Comparison of ENCODE assay signal across 1 cellular context in the genomic region with DNA sequence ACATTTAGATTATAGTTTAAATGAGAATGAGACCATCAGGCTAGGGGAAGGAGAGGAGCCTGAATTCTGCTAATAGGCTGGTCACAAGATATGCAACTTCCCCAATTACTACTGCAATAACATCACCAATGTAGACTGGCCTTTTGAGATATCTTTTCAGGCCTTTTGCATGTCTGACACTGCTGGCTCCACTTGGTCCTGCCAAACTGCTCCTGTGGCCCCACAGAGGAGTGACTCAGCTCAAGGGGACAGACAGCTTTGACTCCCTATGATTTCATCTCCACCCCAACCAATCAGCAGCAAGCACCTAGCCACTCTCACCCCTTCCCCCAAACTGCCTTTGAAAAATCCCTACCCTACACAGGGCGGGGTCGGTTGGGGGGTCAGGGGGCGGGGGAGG.
TF ChIP-seq lines count a peak whose summit lies in the region.

No MANE protein-coding gene starts in this region.

TF ChIP-seq in GM23338, 12 proteins besides CTCF, POLR2A, EP300 and RAD21 (continued from another document):
- TF ChIP-seq, protein P1, sequence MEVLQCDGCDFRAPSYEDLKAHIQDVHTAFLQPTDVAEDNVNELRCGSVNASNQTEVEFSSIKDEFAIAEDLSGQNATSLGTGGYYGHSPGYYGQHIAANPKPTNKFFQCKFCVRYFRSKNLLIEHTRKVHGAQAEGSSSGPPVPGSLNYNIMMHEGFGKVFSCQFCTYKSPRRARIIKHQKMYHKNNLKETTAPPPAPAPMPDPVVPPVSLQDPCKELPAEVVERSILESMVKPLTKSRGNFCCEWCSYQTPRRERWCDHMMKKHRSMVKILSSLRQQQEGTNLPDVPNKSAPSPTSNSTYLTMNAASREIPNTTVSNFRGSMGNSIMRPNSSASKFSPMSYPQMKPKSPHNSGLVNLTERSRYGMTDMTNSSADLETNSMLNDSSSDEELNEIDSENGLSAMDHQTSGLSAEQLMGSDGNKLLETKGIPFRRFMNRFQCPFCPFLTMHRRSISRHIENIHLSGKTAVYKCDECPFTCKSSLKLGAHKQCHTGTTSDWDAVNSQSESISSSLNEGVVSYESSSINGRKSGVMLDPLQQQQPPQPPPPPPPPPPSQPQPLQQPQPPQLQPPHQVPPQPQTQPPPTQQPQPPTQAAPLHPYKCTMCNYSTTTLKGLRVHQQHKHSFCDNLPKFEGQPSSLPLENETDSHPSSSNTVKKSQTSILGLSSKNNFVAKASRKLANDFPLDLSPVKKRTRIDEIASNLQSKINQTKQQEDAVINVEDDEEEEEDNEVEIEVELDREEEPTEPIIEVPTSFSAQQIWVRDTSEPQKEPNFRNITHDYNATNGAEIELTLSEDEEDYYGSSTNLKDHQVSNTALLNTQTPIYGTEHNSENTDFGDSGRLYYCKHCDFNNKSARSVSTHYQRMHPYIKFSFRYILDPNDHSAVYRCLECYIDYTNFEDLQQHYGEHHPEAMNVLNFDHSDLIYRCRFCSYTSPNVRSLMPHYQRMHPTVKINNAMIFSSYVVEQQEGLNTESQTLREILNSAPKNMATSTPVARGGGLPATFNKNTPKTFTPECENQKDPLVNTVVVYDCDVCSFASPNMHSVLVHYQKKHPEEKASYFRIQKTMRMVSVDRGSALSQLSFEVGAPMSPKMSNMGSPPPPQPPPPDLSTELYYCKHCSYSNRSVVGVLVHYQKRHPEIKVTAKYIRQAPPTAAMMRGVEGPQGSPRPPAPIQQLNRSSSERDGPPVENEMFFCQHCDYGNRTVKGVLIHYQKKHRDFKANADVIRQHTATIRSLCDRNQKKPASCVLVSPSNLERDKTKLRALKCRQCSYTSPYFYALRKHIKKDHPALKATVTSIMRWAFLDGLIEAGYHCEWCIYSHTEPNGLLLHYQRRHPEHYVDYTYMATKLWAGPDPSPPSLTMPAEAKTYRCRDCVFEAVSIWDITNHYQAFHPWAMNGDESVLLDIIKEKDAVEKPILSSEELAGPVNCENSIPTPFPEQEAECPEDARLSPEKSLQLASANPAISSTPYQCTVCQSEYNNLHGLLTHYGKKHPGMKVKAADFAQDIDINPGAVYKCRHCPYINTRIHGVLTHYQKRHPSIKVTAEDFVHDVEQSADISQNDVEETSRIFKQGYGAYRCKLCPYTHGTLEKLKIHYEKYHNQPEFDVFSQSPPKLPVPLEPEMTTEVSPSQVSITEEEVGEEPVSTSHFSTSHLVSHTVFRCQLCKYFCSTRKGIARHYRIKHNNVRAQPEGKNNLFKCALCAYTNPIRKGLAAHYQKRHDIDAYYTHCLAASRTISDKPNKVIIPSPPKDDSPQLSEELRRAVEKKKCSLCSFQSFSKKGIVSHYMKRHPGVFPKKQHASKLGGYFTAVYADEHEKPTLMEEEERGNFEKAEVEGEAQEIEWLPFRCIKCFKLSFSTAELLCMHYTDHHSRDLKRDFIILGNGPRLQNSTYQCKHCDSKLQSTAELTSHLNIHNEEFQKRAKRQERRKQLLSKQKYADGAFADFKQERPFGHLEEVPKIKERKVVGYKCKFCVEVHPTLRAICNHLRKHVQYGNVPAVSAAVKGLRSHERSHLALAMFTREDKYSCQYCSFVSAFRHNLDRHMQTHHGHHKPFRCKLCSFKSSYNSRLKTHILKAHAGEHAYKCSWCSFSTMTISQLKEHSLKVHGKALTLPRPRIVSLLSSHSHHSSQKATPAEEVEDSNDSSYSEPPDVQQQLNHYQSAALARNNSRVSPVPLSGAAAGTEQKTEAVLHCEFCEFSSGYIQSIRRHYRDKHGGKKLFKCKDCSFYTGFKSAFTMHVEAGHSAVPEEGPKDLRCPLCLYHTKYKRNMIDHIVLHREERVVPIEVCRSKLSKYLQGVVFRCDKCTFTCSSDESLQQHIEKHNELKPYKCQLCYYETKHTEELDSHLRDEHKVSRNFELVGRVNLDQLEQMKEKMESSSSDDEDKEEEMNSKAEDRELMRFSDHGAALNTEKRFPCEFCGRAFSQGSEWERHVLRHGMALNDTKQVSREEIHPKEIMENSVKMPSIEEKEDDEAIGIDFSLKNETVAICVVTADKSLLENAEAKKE (CRISPR knock-in tag; IDR thresholded peaks at IDR 0.05): no peak
- TF ChIP-seq, protein P2, sequence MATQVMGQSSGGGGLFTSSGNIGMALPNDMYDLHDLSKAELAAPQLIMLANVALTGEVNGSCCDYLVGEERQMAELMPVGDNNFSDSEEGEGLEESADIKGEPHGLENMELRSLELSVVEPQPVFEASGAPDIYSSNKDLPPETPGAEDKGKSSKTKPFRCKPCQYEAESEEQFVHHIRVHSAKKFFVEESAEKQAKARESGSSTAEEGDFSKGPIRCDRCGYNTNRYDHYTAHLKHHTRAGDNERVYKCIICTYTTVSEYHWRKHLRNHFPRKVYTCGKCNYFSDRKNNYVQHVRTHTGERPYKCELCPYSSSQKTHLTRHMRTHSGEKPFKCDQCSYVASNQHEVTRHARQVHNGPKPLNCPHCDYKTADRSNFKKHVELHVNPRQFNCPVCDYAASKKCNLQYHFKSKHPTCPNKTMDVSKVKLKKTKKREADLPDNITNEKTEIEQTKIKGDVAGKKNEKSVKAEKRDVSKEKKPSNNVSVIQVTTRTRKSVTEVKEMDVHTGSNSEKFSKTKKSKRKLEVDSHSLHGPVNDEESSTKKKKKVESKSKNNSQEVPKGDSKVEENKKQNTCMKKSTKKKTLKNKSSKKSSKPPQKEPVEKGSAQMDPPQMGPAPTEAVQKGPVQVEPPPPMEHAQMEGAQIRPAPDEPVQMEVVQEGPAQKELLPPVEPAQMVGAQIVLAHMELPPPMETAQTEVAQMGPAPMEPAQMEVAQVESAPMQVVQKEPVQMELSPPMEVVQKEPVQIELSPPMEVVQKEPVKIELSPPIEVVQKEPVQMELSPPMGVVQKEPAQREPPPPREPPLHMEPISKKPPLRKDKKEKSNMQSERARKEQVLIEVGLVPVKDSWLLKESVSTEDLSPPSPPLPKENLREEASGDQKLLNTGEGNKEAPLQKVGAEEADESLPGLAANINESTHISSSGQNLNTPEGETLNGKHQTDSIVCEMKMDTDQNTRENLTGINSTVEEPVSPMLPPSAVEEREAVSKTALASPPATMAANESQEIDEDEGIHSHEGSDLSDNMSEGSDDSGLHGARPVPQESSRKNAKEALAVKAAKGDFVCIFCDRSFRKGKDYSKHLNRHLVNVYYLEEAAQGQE (IDR thresholded peaks at IDR 0.05; ENCODE audit: unreplicated experiment): no peak
- TF ChIP-seq CREB1 (CRISPR knock-in tag; IDR thresholded peaks at IDR 0.05; ENCODE audit: low read depth) (no peak), ZNF331 (CRISPR knock-in tag; IDR thresholded peaks at IDR 0.05; ENCODE audit: low read depth) (no peak), STAT1 (IDR thresholded peaks at IDR 0.05; ENCODE audit: unreplicated experiment) (no peak)
